In genomic region chr10:71957546-71958275, GRCh38 we compare ENCODE assay signal across 1 cellular context.
TF ChIP-seq lines count a peak whose summit lies in the region.

No MANE protein-coding gene starts in this region.

TF ChIP-seq in SK-N-SH, 30 proteins besides CTCF, POLR2A, EP300 and RAD21 (continued from another document):
- TF ChIP-seq REST (IDR thresholded peaks at IDR 0.05; ENCODE audit: low read depth, low read length): no peak
- no peak for TF ChIP-seq FOXJ3 (CRISPR knock-in tag; IDR thresholded peaks at IDR 0.05)
- TF ChIP-seq CHD2 (IDR thresholded peaks at IDR 0.05; ENCODE audit: low read length, partially characterized antibody): no peak
- TF ChIP-seq PBX3 (IDR thresholded peaks at IDR 0.05): no peak
- TF ChIP-seq GABPA (IDR thresholded peaks at IDR 0.05; ENCODE audit: low read depth): no peak
- no peak for TF ChIP-seq NFIC (IDR thresholded peaks at IDR 0.05; ENCODE audit: borderline replicate concordance)
- TF ChIP-seq TEAD4 (IDR thresholded peaks at IDR 0.05; ENCODE audit: borderline replicate concordance, insufficient read depth): no peak
- TF ChIP-seq, protein P1, sequence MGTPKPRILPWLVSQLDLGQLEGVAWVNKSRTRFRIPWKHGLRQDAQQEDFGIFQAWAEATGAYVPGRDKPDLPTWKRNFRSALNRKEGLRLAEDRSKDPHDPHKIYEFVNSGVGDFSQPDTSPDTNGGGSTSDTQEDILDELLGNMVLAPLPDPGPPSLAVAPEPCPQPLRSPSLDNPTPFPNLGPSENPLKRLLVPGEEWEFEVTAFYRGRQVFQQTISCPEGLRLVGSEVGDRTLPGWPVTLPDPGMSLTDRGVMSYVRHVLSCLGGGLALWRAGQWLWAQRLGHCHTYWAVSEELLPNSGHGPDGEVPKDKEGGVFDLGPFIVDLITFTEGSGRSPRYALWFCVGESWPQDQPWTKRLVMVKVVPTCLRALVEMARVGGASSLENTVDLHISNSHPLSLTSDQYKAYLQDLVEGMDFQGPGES (IDR thresholded peaks at IDR 0.05; ENCODE audit: low read depth, low read length): no peak
- TF ChIP-seq, protein P2, sequence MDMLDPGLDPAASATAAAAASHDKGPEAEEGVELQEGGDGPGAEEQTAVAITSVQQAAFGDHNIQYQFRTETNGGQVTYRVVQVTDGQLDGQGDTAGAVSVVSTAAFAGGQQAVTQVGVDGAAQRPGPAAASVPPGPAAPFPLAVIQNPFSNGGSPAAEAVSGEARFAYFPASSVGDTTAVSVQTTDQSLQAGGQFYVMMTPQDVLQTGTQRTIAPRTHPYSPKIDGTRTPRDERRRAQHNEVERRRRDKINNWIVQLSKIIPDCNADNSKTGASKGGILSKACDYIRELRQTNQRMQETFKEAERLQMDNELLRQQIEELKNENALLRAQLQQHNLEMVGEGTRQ (IDR thresholded peaks at IDR 0.05; ENCODE audit: borderline replicate concordance, low read depth, low read length): no peak
- no peak for TF ChIP-seq RCOR1 (IDR thresholded peaks at IDR 0.05; ENCODE audit: low read length)
- no peak for TF ChIP-seq RXRA (IDR thresholded peaks at IDR 0.05; ENCODE audit: borderline replicate concordance, low read depth)
- TF ChIP-seq MEF2A (IDR thresholded peaks at IDR 0.05; ENCODE audit: borderline replicate concordance, low read depth): no peak
- no peak for TF ChIP-seq JUND (IDR thresholded peaks at IDR 0.05)
- TF ChIP-seq YY1 (IDR thresholded peaks at IDR 0.05; ENCODE audit: low read depth): no peak
- no peak for TF ChIP-seq SIN3A (IDR thresholded peaks at IDR 0.05; ENCODE audit: borderline replicate concordance, low read depth, low read length)
- TF ChIP-seq MXI1 (IDR thresholded peaks at IDR 0.05; ENCODE audit: low read depth, low read length): no peak
TF ChIP-seq in SK-N-SH: peak in this region for 0.
